24 cellular contexts compared by ENCODE assay signal in the genomic region with DNA sequence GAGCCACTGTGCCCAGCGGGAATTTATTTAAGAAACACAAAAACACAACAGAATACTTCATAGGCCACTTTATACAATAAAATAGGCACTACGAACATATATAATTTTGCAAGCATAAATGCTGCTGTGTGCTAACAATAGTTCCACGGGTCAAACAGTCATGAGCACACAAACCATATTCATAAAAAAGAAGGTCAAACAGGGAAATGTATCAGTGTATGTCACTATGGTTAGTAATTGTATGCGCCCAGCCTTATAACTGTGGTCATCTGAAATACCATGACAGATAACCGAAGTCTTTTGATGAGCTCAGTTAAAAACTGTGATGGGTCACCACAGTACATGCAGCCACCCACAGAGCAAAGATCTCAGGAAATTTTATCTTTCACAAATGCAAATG. TPM values are rescaled to one million over a fixed set of nuclear protein-coding genes. Genes with fewer than 3 reads are reported as not detected.
A peak's percentile ranks its signal among the peaks of the same experiment; 100 is the strongest.
DNase-seq lines count a peak whose midpoint lies in the region; ATAC-seq and TF ChIP-seq lines count a peak whose summit lies in the region.
"Had no signal": no experiment of that assay in that cellular context is flagged by ENCODE, and none has a peak within 500 bp of the region (broad histone marks: within the 10 kb centered on the region; RNA-seq: fewer than 3 reads in every experiment).

No MANE protein-coding gene starts in this region.

- H3K4me1 ChIP-seq in mucosa of descending colon (ENCODE audit: low read depth) = no peaks in the 10 kb centered on the region
- H3K4me1 ChIP-seq in smooth muscle cell (ENCODE audit: low read depth) = no peaks in the 10 kb centered on the region
- H3K4me1 ChIP-seq: A549, Caco-2 had no signal

- no peaks in the 10 kb centered on the region for H3F3A ChIP-seq in smooth muscle cell (ENCODE audit: low read depth)

- H3K9ac ChIP-seq in smooth muscle cell (ENCODE audit: low read depth) = no peak overlapping the region
- H3K9ac ChIP-seq: BLaER1 treated with 17β-estradiol and CSF1 and Interleukin-3, amounts not matched to agents 10 nM and 100 nM had no signal

- TF ChIP-seq CTCF in mucosa of descending colon (IDR thresholded peaks at IDR 0.05) (no peak), smooth muscle cell (IDR thresholded peaks at IDR 0.05; ENCODE audit: borderline replicate concordance, insufficient read depth, poor library complexity, severe bottlenecking) (no peak)

- no peaks in the 10 kb centered on the region for H4K20me1 ChIP-seq in smooth muscle cell (ENCODE audit: low read depth)
- H4K20me1 ChIP-seq: BLaER1 treated with 17β-estradiol and CSF1 and Interleukin-3, amounts not matched to agents 10 nM and 100 nM had no signal

- ATAC-seq in mucosa of descending colon (peak; percentile 57), GM18505 (IDR thresholded peaks at IDR 0.05; ENCODE audit: unreplicated experiment) (no peak)
- ATAC-seq: A549; CD8-positive, alpha-beta T cell; GM12878 had no signal

- no peaks in the 10 kb centered on the region for H3K79me2 ChIP-seq in smooth muscle cell (ENCODE audit: low read depth)

- H3K27ac ChIP-seq in smooth muscle cell (ENCODE audit: low read depth) = no peak overlapping the region
- H3K27ac ChIP-seq: 22Rv1; A549; BLaER1 treated with 17β-estradiol and CSF1 and Interleukin-3, amounts not matched to agents 10 nM and 100 nM; C4-2B had no signal

- intact Hi-C loops in mucosa of descending colon (cut with DNase I, micrococcal nuclease) = no loop called here

- TF ChIP-seq POLR2A in GM18505 (IDR thresholded peaks at IDR 0.05; ENCODE audit: borderline replicate concordance, extremely low read depth, insufficient read depth, insufficient read length) = no peak

- H3K4me2 ChIP-seq in smooth muscle cell = no peak overlapping the region
- H3K4me2 ChIP-seq: A549; BLaER1 treated with 17β-estradiol and CSF1 and Interleukin-3, amounts not matched to agents 10 nM and 100 nM had no signal

- H3K27me3 ChIP-seq in H7 (ENCODE audit: control insufficient read depth, insufficient read depth, low read length) (no peaks in the 10 kb centered on the region), smooth muscle cell (ENCODE audit: low read depth) (no peaks in the 10 kb centered on the region)
- H3K27me3 ChIP-seq: BLaER1 treated with 17β-estradiol and CSF1 and Interleukin-3, amounts not matched to agents 10 nM and 100 nM had no signal

- H3K36me3 ChIP-seq in H7 (replicated peaks; ENCODE audit: control insufficient read depth, insufficient read depth, low read length) (peaks cover 2% of the 10 kb centered on the region; the same call in 1 of the 2 replicates), mucosa of descending colon (ENCODE audit: low read depth) (no peaks in the 10 kb centered on the region), smooth muscle cell (ENCODE audit: low read depth) (no peaks in the 10 kb centered on the region)
- H3K36me3 ChIP-seq: BLaER1 treated with 17β-estradiol and CSF1 and Interleukin-3, amounts not matched to agents 10 nM and 100 nM had no signal

- H3K9me3 ChIP-seq in mucosa of descending colon (peaks cover 3% of the 10 kb centered on the region), smooth muscle cell (replicated peaks; ENCODE audit: low read depth) (no peaks in the 10 kb centered on the region)

- DNase-seq in H7 (peak; percentile 1), SW480 (ENCODE audit: low spot score) (peak; percentile 42), foreskin melanocyte (peak; percentile 11), mucosa of descending colon (no peak), smooth muscle cell (lab: John Stamatoyannopoulos, UW; ENCODE audit: unreplicated experiment) (no peak)
- no peak for DNase-seq in activated effector memory CD4-positive, alpha-beta T cell treated with anti-CD3 and anti-CD28 coated beads, Interleukin-2, amount 50 U/mL, for 16 hours
- DNase-seq: AML-193; Caco-2; Calu3; CD4-positive, alpha-beta T cell; CD8-positive, alpha-beta T cell; DMS 273 treated with DMSO at 0.1 percent for 48 hours; DMS153; DMS53; DMS79; DND-41; EL; GDM1 had no signal

- WGBS in smooth muscle cell (ENCODE audit: low lambda C conversion rate) = 82% methylated on average over 5 of the region's 5 CpGs

- H3K4me3 ChIP-seq in H7 (ENCODE audit: insufficient read depth, low read depth, low read length) (no peak overlapping the region), mucosa of descending colon (no peak overlapping the region), smooth muscle cell (no peak overlapping the region)
- H3K4me3 ChIP-seq: A549; BLaER1 treated with 17β-estradiol and CSF1 and Interleukin-3, amounts not matched to agents 10 nM and 100 nM; GM12878 had no signal

- H2AFZ ChIP-seq in smooth muscle cell (ENCODE audit: low read depth) = no peak overlapping the region

RNA-seq across cellular contexts. Expression of gene NR2C2, which starts 38.1 kb away (rescaled TPM):
- 14.7 and 25.6 TPM in 2 replicates for total RNA-seq in H7 (2014; rRNA removed; shearing (Covaris generic))
- total RNA-seq in mucosa of descending colon = 10 to 100 TPM; 37.6 to 56.6 (median 53.9) TPM
- 28.5 and 28.7 TPM in 2 replicates for total RNA-seq in smooth muscle cell
- 11.6 and 11.7 TPM in 2 replicates for polyA plus RNA-seq in smooth muscle cell

Comparison
In these comparisons a context has a peak if more than half of its experiments do, and no peak if none do; other contexts are left out.
1. DNase-seq: peak in H7 (single experiment), SW480 (single experiment) and foreskin melanocyte (single experiment); none in mucosa of descending colon (0 of 3), smooth muscle cell (single experiment) and activated effector memory CD4-positive, alpha-beta T cell treated with anti-CD3 and anti-CD28 coated beads, Interleukin-2, amount 50 U/mL, for 16 hours (single experiment).